9 cellular contexts compared by ENCODE assay signal in genomic region chr3:125928816-125929545, GRCh38. TPM values are rescaled to one million over a fixed set of nuclear protein-coding genes. Genes with fewer than 3 reads are reported as not detected.
DNase-seq lines count a peak whose midpoint lies in the region; ATAC-seq and TF ChIP-seq lines count a peak whose summit lies in the region.
"Not testable (repeated sequence)": the region's sequence is repeated elsewhere in the genome, so short reads cannot be mapped to it uniquely, and the experiment has no call there.
"Had no signal": no experiment of that assay in that cellular context is flagged by ENCODE, and none has a peak within 500 bp of the region (broad histone marks: within the 10 kb centered on the region; RNA-seq: fewer than 3 reads in every experiment).

No MANE protein-coding gene starts in this region.

- POLR2A ChIA-PET in OCI-LY7 (lab: Charles Lee); activated CD8-positive, alpha-beta T cell treated with anti-CD3 and anti-CD28 coated beads for 36 hours (lab: Charles Lee): not testable (repeated sequence)

- H3K4me1 ChIP-seq in OCI-LY7 (ENCODE audit: insufficient read depth, low read length, poor library complexity, severe bottlenecking); mammary epithelial cell (ENCODE audit: insufficient read depth, low read length); hepatocyte (ENCODE audit: insufficient read depth): not testable (repeated sequence)

- not testable (repeated sequence) for H3K36me3 Mint-ChIP-seq in activated CD8-positive, alpha-beta T cell treated with anti-CD3 and anti-CD28 coated beads for 36 hours (ENCODE audit: low read depth)

- H4K20me1 ChIP-seq in OCI-LY7 (ENCODE audit: insufficient read depth, low read length); mammary epithelial cell (ENCODE audit: insufficient read depth, low read length); hepatocyte (ENCODE audit: insufficient read depth, poor library complexity, severe bottlenecking): not testable (repeated sequence)

- not testable (repeated sequence) for H3K9ac ChIP-seq in mammary epithelial cell (ENCODE audit: insufficient read depth, low read length)

- not testable (repeated sequence) for H3K79me2 ChIP-seq in OCI-LY7 (ENCODE audit: insufficient read depth, low read depth, low read length); mammary epithelial cell (ENCODE audit: insufficient read depth, low read length); hepatocyte

- H3K27me3 ChIP-seq in mammary epithelial cell (ENCODE audit: insufficient read depth, low read length); hepatocyte: not testable (repeated sequence)

- CTCF ChIA-PET in OCI-LY7 (lab: Charles Lee; ENCODE audit: unreplicated experiment), result not testable (repeated sequence)
- CTCF ChIA-PET in activated CD8-positive, alpha-beta T cell treated with anti-CD3 and anti-CD28 coated beads for 36 hours (lab: Charles Lee), result interaction anchor here (0.8 to 2.1 kb wide), 4 partner anchors 11 to 273 kb away, joined by 3 to 11 read pairs (median 6); no protein-coding TSS in a partner anchor
- CTCF ChIA-PET in mammary epithelial cell (lab: Charles Lee; ENCODE audit: low non-redundant PET), result interaction anchor here (0.6 kb wide), 1 partner anchor 1310 kb away, joined by 7 read pairs; no protein-coding TSS in a partner anchor

- H3K9me3 Mint-ChIP-seq in activated CD8-positive, alpha-beta T cell treated with anti-CD3 and anti-CD28 coated beads for 36 hours, result not testable (repeated sequence)

- 80% methylated on average over 12 of the region's 21 CpGs for WGBS in mammary epithelial cell (ENCODE audit: low coverage, missing lambda C conversion rate)
- WGBS in hepatocyte (ENCODE audit: low lambda C conversion rate, missing lambda C conversion rate), result 34% methylated on average over 21 of the region's 21 CpGs

- intact Hi-C loops in OCI-LY7 (cut with micrococcal nuclease; ENCODE audit: unreplicated experiment); activated CD8-positive, alpha-beta T cell treated with anti-CD3 and anti-CD28 coated beads for 36 hours (cut with micrococcal nuclease); posterior cingulate gyrus (cut with DNase I): not testable (repeated sequence)
- intact Hi-C loops in mammary epithelial cell (cut with micrococcal nuclease), result loop anchor here (10.0 kb wide), 1 partner anchor 316 kb away; no protein-coding TSS in a partner anchor

- H2AFZ ChIP-seq in OCI-LY7 (ENCODE audit: low read length); mammary epithelial cell (ENCODE audit: low read depth, low read length); hepatocyte: not testable (repeated sequence)

- H3K4me1 Mint-ChIP-seq in activated CD8-positive, alpha-beta T cell treated with anti-CD3 and anti-CD28 coated beads for 36 hours (ENCODE audit: low read depth), result not testable (repeated sequence)

- not testable (repeated sequence) for H3K27ac Mint-ChIP-seq in activated CD8-positive, alpha-beta T cell treated with anti-CD3 and anti-CD28 coated beads for 36 hours

- TF ChIP-seq CTCF in LNCAP (IDR thresholded peaks at IDR 0.05) (peak; percentile 53), OCI-LY7 (conservative IDR thresholded peaks at IDR 0.05; ENCODE audit: low read length) (peak; percentile 71), mammary epithelial cell (conservative IDR thresholded peaks at IDR 0.05 in 1 of 2, IDR thresholded peaks at IDR 0.05 in 1 of 2; ENCODE audit: extremely low read depth in 1 of 2, insufficient read depth in 1 of 2, low read depth in 1 of 2, low read length in 2 of 2) (peak; percentile 30 to 48), hepatocyte (IDR thresholded peaks at IDR 0.05; ENCODE audit: poor library complexity) (peak; percentile 59)
- TF ChIP-seq CTCF in activated CD8-positive, alpha-beta T cell treated with anti-CD3 and anti-CD28 coated beads for 36 hours (IDR thresholded peaks at IDR 0.05), result peak; percentile 68

- H3K27me3 Mint-ChIP-seq in activated CD8-positive, alpha-beta T cell treated with anti-CD3 and anti-CD28 coated beads for 36 hours, result not testable (repeated sequence)

- H3K36me3 ChIP-seq in OCI-LY7 (ENCODE audit: insufficient read depth, low read length); mammary epithelial cell (ENCODE audit: insufficient read depth, low read length); hepatocyte (replicated peaks; ENCODE audit: insufficient read depth, low read depth): not testable (repeated sequence)

- H3K4me3 Mint-ChIP-seq in activated CD8-positive, alpha-beta T cell treated with anti-CD3 and anti-CD28 coated beads for 36 hours, result not testable (repeated sequence)

- BruUV-seq in OCI-LY7 (replicated peaks; lab: Mats Ljungman, UMichigan); mammary epithelial cell (replicated peaks; lab: Mats Ljungman, UMichigan): not testable (repeated sequence)

- H3K27ac ChIP-seq in OCI-LY7 (ENCODE audit: low read depth, low read length, poor library complexity, severe bottlenecking); mammary epithelial cell (ENCODE audit: insufficient read depth, low read depth, low read length); hepatocyte: not testable (repeated sequence)

- H3K4me2 ChIP-seq in OCI-LY7 (ENCODE audit: low read length); mammary epithelial cell (ENCODE audit: insufficient read depth, low read depth, low read length); hepatocyte: not testable (repeated sequence)

- peak; percentile 44 for DNase-seq in COR-L47 (lab: John Stamatoyannopoulos, UW)
- peak; percentile 19 for DNase-seq in OCI-LY7 (ENCODE audit: low spot score)
- peak; percentile 76 for DNase-seq in activated CD8-positive, alpha-beta T cell treated with anti-CD3 and anti-CD28 coated beads for 36 hours
- not testable (repeated sequence) for DNase-seq in mammary epithelial cell
- peak; percentile 39 for DNase-seq in hepatocyte (ENCODE audit: low spot score)
- peak; percentile 53 to 95 (median 80) for DNase-seq in posterior cingulate gyrus
- DNase-seq in stimulated activated CD8-positive, alpha-beta memory T cell treated with anti-CD3 and anti-CD28 coated beads, Interleukin-7, amount 100 ng/mL, for 48 hours (ENCODE audit: extremely low read depth in 1 of 2, low read depth in 1 of 2), result peak; percentile 26

- in situ Hi-C loops in mammary epithelial cell (cut with MboI; ENCODE audit: low sequenced_read_pairs in 2 of 2), result not testable (repeated sequence)

- not testable (repeated sequence) for H3K9me2 ChIP-seq in OCI-LY7 (ENCODE audit: insufficient read depth, low read length); hepatocyte (replicated peaks; ENCODE audit: insufficient read depth)

- H3K4me3 ChIP-seq in OCI-LY7 (ENCODE audit: low read depth, low read length, poor library complexity, severe bottlenecking); mammary epithelial cell (replicated peaks in 1 of 3; ENCODE audit: insufficient read depth in 1 of 3, low read depth in 2 of 3, low read length in 3 of 3); hepatocyte: not testable (repeated sequence)

- dilution Hi-C loops in mammary epithelial cell (cut with HindIII; ENCODE audit: low sequenced_read_pairs), result not testable (repeated sequence)

- not testable (repeated sequence) for ATAC-seq in activated CD8-positive, alpha-beta T cell treated with anti-CD3 and anti-CD28 coated beads for 36 hours

- not testable (repeated sequence) for H3K9me3 ChIP-seq in OCI-LY7 (ENCODE audit: low read length); mammary epithelial cell (replicated peaks; ENCODE audit: insufficient read depth, low read length); hepatocyte (ENCODE audit: low read depth)

RNA-seq across cellular contexts. Expression of gene ROPN1B, which starts 40.0 kb away (rescaled TPM):
- total RNA-seq in OCI-LY7 (2014; rRNA removed; shearing (Covaris generic)), result not detected in 2 replicates
- total RNA-seq in OCI-LY7 (2022) (not detected in 2 replicates), mammary epithelial cell (not detected), hepatocyte (not detected in 2 replicates)
- not detected for total RNA-seq in activated CD8-positive, alpha-beta T cell treated with anti-CD3 and anti-CD28 coated beads for 36 hours
- polyA plus RNA-seq in mammary epithelial cell (0.49 TPM), hepatocyte (not detected in 2 replicates)
- not detected for polyA minus RNA-seq in mammary epithelial cell
- total RNA-seq: skeletal muscle tissue had no signal
